Comparison of ENCODE assay signal across 1 cellular context in the genomic region with DNA sequence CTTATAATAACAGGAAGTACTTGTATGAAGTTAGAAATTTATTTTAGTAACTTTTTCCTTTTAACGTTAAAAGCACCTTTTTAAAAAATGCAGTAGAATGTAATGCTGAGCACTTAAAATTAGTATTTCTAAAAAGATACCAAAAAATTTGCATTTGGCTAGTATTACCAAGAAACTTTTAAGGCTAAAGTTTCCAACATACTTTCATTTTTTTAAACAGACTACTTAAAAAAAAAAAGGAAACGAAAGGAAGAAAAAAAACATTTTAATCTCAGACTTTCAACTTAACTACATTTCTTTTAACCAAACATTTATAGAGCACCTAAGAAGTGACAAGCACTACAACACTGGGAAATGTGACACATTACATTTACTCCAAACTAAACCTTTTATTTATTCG.
TF ChIP-seq lines count a peak whose summit lies in the region.

No MANE protein-coding gene starts in this region.

TF ChIP-seq in GM23338, 12 proteins besides CTCF, POLR2A, EP300 and RAD21 (continued from another document):
- TF ChIP-seq, protein P1, sequence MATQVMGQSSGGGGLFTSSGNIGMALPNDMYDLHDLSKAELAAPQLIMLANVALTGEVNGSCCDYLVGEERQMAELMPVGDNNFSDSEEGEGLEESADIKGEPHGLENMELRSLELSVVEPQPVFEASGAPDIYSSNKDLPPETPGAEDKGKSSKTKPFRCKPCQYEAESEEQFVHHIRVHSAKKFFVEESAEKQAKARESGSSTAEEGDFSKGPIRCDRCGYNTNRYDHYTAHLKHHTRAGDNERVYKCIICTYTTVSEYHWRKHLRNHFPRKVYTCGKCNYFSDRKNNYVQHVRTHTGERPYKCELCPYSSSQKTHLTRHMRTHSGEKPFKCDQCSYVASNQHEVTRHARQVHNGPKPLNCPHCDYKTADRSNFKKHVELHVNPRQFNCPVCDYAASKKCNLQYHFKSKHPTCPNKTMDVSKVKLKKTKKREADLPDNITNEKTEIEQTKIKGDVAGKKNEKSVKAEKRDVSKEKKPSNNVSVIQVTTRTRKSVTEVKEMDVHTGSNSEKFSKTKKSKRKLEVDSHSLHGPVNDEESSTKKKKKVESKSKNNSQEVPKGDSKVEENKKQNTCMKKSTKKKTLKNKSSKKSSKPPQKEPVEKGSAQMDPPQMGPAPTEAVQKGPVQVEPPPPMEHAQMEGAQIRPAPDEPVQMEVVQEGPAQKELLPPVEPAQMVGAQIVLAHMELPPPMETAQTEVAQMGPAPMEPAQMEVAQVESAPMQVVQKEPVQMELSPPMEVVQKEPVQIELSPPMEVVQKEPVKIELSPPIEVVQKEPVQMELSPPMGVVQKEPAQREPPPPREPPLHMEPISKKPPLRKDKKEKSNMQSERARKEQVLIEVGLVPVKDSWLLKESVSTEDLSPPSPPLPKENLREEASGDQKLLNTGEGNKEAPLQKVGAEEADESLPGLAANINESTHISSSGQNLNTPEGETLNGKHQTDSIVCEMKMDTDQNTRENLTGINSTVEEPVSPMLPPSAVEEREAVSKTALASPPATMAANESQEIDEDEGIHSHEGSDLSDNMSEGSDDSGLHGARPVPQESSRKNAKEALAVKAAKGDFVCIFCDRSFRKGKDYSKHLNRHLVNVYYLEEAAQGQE (IDR thresholded peaks at IDR 0.05; ENCODE audit: unreplicated experiment): no peak
- no peak for TF ChIP-seq EZH2phosphoT487 (IDR thresholded peaks at IDR 0.05; ENCODE audit: unreplicated experiment)
- no peak for TF ChIP-seq JUNB (IDR thresholded peaks at IDR 0.05; ENCODE audit: unreplicated experiment)
